In genomic region chr10:110212119-110213006, GRCh38 we compare ENCODE assay signal across 7 cellular contexts. TPM values are rescaled to one million over a fixed set of nuclear protein-coding genes. Genes with fewer than 3 reads are reported as not detected.
A peak's percentile ranks its signal among the peaks of the same experiment; 100 is the strongest.
DNase-seq lines count a peak whose midpoint lies in the region; TF ChIP-seq lines count a peak whose summit lies in the region.

No MANE protein-coding gene starts in this region.

- H3K4me3 ChIP-seq in KMS-11 (IDR thresholded peaks at IDR 0.05; ENCODE audit: insufficient read depth, low read depth, low read length) (no peak overlapping the region), esophagus muscularis mucosa (peak overlapping the region; percentile 80 to 91 (median 86)), stomach (peak overlapping the region in 3 of 4 donors; percentile 65 to 71 (median 65)), BE2C (ENCODE audit: low read depth, low read length) (no peak overlapping the region), foreskin fibroblast (ENCODE audit: low read depth in 1 of 2, low read length in 2 of 2) (no peak overlapping the region)

- H2AFZ ChIP-seq in KMS-11 (ENCODE audit: low read depth), result no peak overlapping the region

- TF ChIP-seq EP300 in esophagus muscularis mucosa (IDR thresholded peaks at IDR 0.05) (no peak), stomach (IDR thresholded peaks at IDR 0.05) (no peak)

- intact Hi-C loops in esophagus muscularis mucosa (cut with DNase I), result loop anchor here (10.0 kb wide), 1 partner anchor 208 kb away; the partner anchor contains the start of gene ADD3
- intact Hi-C loops in stomach (cut with DNase I; ENCODE audit: low total_unique reads), result no loop called here

- H4K20me1 ChIP-seq in KMS-11 (ENCODE audit: insufficient read depth), result no peaks in the 10 kb centered on the region

- TF ChIP-seq POLR2A in esophagus muscularis mucosa (IDR thresholded peaks at IDR 0.05; ENCODE audit: low read depth) (no peak), stomach (IDR thresholded peaks at IDR 0.05) (no peak)

- TF ChIP-seq CTCF in KMS-11 (conservative IDR thresholded peaks at IDR 0.05; ENCODE audit: low read depth, low read length) (no peak), esophagus muscularis mucosa (IDR thresholded peaks at IDR 0.05) (no peak), stomach (IDR thresholded peaks at IDR 0.05) (no peak), BE2C (IDR thresholded peaks at IDR 0.05; ENCODE audit: low read depth, low read length) (no peak), foreskin fibroblast (IDR thresholded peaks at IDR 0.05; ENCODE audit: low read depth, low read length) (no peak)

- peak overlapping the region; percentile 100 for H3K9ac ChIP-seq in KMS-11

- H3K27me3 ChIP-seq in KMS-11 (ENCODE audit: insufficient read depth, low read depth), result no peaks in the 10 kb centered on the region
- no peaks in the 10 kb centered on the region for H3K27me3 ChIP-seq in esophagus muscularis mucosa
- H3K27me3 ChIP-seq in stomach, result no peaks in the 10 kb centered on the region
- no peaks in the 10 kb centered on the region for H3K27me3 ChIP-seq in BE2C

- DNase-seq in activated CD4-positive, alpha-beta T cell treated with anti-CD3 and anti-CD28 coated beads for 4 hours, result peak; percentile 39 to 41
- DNase-seq in esophagus muscularis mucosa (ENCODE audit: extremely low spot score), result peak; percentile 92
- peak; percentile 40 for DNase-seq in stomach
- no peak for DNase-seq in BE2C
- no peak for DNase-seq in foreskin fibroblast
- no peak for DNase-seq in NCI-H2171 (lab: John Stamatoyannopoulos, UW)

- WGBS in esophagus muscularis mucosa, result 51% methylated on average over 5 of the region's 5 CpGs
- WGBS in stomach, 5 donors, result 45 to 78% (median 57%) methylated on average over 5 of the region's 5 CpGs

- H3K4me1 ChIP-seq in KMS-11 (ENCODE audit: low read depth, poor library complexity, severe bottlenecking), result peaks cover 57% of the 10 kb centered on the region
- peaks cover 51 to 60% (median 59%) of the 10 kb centered on the region in 4 donors for H3K4me1 ChIP-seq in esophagus muscularis mucosa
- H3K4me1 ChIP-seq in stomach, result peaks cover 40 to 68% (median 51%) of the 10 kb centered on the region in 4 donors
- peaks cover 8% of the 10 kb centered on the region; the same call in 1 of the 2 replicates for H3K4me1 ChIP-seq in BE2C

- H3K79me2 ChIP-seq in KMS-11 (ENCODE audit: insufficient read depth, low read depth), result peaks cover 77% of the 10 kb centered on the region

- H3K9me3 ChIP-seq in esophagus muscularis mucosa (no peaks in the 10 kb centered on the region), stomach (no peaks in the 10 kb centered on the region), BE2C (no peaks in the 10 kb centered on the region)

- H3K4me2 ChIP-seq in KMS-11, result peak overlapping the region; percentile 76

- H3K27ac ChIP-seq in KMS-11 (peak overlapping the region; percentile 99), esophagus muscularis mucosa (replicated peaks in 1 of 4) (peak overlapping the region; percentile 82 to 100 (median 98)), stomach (peak overlapping the region; percentile 58 to 97 (median 93))

- H3K36me3 ChIP-seq in KMS-11 (ENCODE audit: insufficient read depth) (no peaks in the 10 kb centered on the region), esophagus muscularis mucosa (no peaks in the 10 kb centered on the region), stomach (no peaks in the 10 kb centered on the region), BE2C (no peaks in the 10 kb centered on the region)

RNA-seq across cellular contexts. Expression of gene MXI1, which starts 5.0 kb away (rescaled TPM):
- 100 to 1,000 TPM; 198 to 292 (median 226) TPM for total RNA-seq in esophagus muscularis mucosa
- total RNA-seq in stomach, result 100 to 1,000 TPM in 1 of 5 donors, 10 to 100 TPM in 3, 1 to 10 TPM in 1; 3.5 to 163 (median 48.8) TPM
- 10 to 100 TPM; 17.1 to 62.0 (median 19.7) TPM for polyA plus RNA-seq in stomach
- 28.4 TPM for polyA plus RNA-seq in BE2C (2012; ENCODE audit: insufficient read depth, insufficient read length, low read depth)

Comparison
In these comparisons a context has a peak if more than half of its experiments do, and no peak if none do; other contexts are left out.
1. H3K4me3 ChIP-seq: peak in esophagus muscularis mucosa (4 of 4) and stomach (3 of 4); none in KMS-11 (single experiment), BE2C (single experiment) and foreskin fibroblast (0 of 2).
2. DNase-seq: peak in activated CD4-positive, alpha-beta T cell treated with anti-CD3 and anti-CD28 coated beads for 4 hours (2 of 2), esophagus muscularis mucosa (single experiment) and stomach (single experiment); none in BE2C (single experiment), foreskin fibroblast (0 of 2) and NCI-H2171 (single experiment).
3. Peak in every context shown above with its lines, with median percentiles within 50 percentile points of each other: H3K27ac ChIP-seq.